ENCODE assay signal across 7 cellular contexts in genomic region chr17:57551321-57552079, GRCh38.
DNase-seq lines count a peak whose midpoint lies in the region; ATAC-seq and TF ChIP-seq lines count a peak whose summit lies in the region.

No MANE protein-coding gene starts in this region.

- H3K27ac ChIP-seq in OCI-LY1 (ENCODE audit: low read depth, low read length, poor library complexity, severe bottlenecking) (peak overlapping the region; percentile 99), parathyroid adenoma (peak overlapping the region; percentile 98), upper lobe of left lung (no peak overlapping the region)

- H3K9me2 ChIP-seq in OCI-LY1 (ENCODE audit: low read depth, low read length), result no peaks in the 10 kb centered on the region

- DNase-seq in NCI-H1092 (lab: John Stamatoyannopoulos, UW), result no peak
- no peak for DNase-seq in activated effector memory CD4-positive, alpha-beta T cell treated with anti-CD3 and anti-CD28 coated beads, Interleukin-2, amount 50 U/mL, for 16 hours
- no peak for DNase-seq in upper lobe of left lung

- H3K9me3 ChIP-seq in OCI-LY1 (ENCODE audit: low read length) (no peaks in the 10 kb centered on the region), parathyroid adenoma (ENCODE audit: control insufficient read depth, low read length) (no peaks in the 10 kb centered on the region), upper lobe of left lung (no peaks in the 10 kb centered on the region)

- H3K9ac ChIP-seq in OCI-LY1 (ENCODE audit: low read length), result peak overlapping the region; percentile 99
- H3K9ac ChIP-seq in parathyroid adenoma, result no peak overlapping the region

- peaks cover 97% of the 10 kb centered on the region for H3K4me1 ChIP-seq in OCI-LY1 (ENCODE audit: insufficient read depth, low read length, severe bottlenecking)
- peaks cover 78% of the 10 kb centered on the region for H3K4me1 ChIP-seq in parathyroid adenoma
- H3K4me1 ChIP-seq in upper lobe of left lung, result peaks cover 4 to 10% (median 9%) of the 10 kb centered on the region in 4 donors

- H3F3A ChIP-seq in OCI-LY1 (ENCODE audit: insufficient read depth, low read length), result no peaks in the 10 kb centered on the region

- TF ChIP-seq EP300 in upper lobe of left lung (IDR thresholded peaks at IDR 0.05), result no peak

- H3K4me2 ChIP-seq in OCI-LY1 (ENCODE audit: low read length) (peak overlapping the region; percentile 96), parathyroid adenoma (ENCODE audit: low read length) (no peak overlapping the region)

- H3K27me3 ChIP-seq in OCI-LY1 (ENCODE audit: insufficient read depth, low read length) (no peaks in the 10 kb centered on the region), parathyroid adenoma (ENCODE audit: control insufficient read depth, insufficient read depth, low read length) (no peaks in the 10 kb centered on the region), upper lobe of left lung (no peaks in the 10 kb centered on the region)

- H4K20me1 ChIP-seq in OCI-LY1 (ENCODE audit: insufficient read depth, low read length), result no peaks in the 10 kb centered on the region

- H3K4me3 ChIP-seq in OCI-LY1 (ENCODE audit: low read depth, low read length, poor library complexity, severe bottlenecking) (peak overlapping the region; percentile 85), parathyroid adenoma (ENCODE audit: low read depth, low read length) (no peak overlapping the region), upper lobe of left lung (no peak overlapping the region)

- 89 to 91% methylated on average over 14 of the region's 14 CpGs for WGBS in upper lobe of left lung, 2 donors

- ATAC-seq in GM19035 (IDR thresholded peaks at IDR 0.05; ENCODE audit: unreplicated experiment), result peak; percentile 46
- ATAC-seq in HG02610 (IDR thresholded peaks at IDR 0.05; ENCODE audit: unreplicated experiment), result peak; percentile 47
- ATAC-seq in upper lobe of left lung (ENCODE audit: low FRiP score in 2 of 2), result no peak

- H2AFZ ChIP-seq in OCI-LY1 (ENCODE audit: low read length), result no peak overlapping the region
- H2AFZ ChIP-seq in parathyroid adenoma, result no peak overlapping the region

- no peak for TF ChIP-seq POLR2A in upper lobe of left lung (IDR thresholded peaks at IDR 0.05)

- H3K79me2 ChIP-seq in OCI-LY1 (ENCODE audit: insufficient read depth, low read length), result peaks cover 20% of the 10 kb centered on the region
- peaks cover 48% of the 10 kb centered on the region for H3K79me2 ChIP-seq in parathyroid adenoma

- H3K36me3 ChIP-seq in OCI-LY1 (ENCODE audit: insufficient read depth, low read length), result peaks cover 19% of the 10 kb centered on the region; the same call in 1 of the 2 replicates
- H3K36me3 ChIP-seq in parathyroid adenoma (ENCODE audit: control insufficient read depth, insufficient read depth, low read length), result no peaks in the 10 kb centered on the region
- no peaks in the 10 kb centered on the region for H3K36me3 ChIP-seq in upper lobe of left lung

- TF ChIP-seq CTCF in OCI-LY1 (IDR thresholded peaks at IDR 0.05; ENCODE audit: low read length), result no peak
- TF ChIP-seq CTCF in parathyroid adenoma (IDR thresholded peaks at IDR 0.05), result no peak
- TF ChIP-seq CTCF in upper lobe of left lung (IDR thresholded peaks at IDR 0.05), result no peak

Comparison
In these comparisons a context has a peak if more than half of its experiments do, and no peak if none do; other contexts are left out.
1. ATAC-seq: peak in GM19035 (single experiment) and HG02610 (single experiment); none in upper lobe of left lung (0 of 2).
2. H3K27ac ChIP-seq: peak in OCI-LY1 (single experiment) and parathyroid adenoma (single experiment); none in upper lobe of left lung (0 of 4).